Comparison of ENCODE assay signal across 9 cellular contexts in the genomic region with DNA sequence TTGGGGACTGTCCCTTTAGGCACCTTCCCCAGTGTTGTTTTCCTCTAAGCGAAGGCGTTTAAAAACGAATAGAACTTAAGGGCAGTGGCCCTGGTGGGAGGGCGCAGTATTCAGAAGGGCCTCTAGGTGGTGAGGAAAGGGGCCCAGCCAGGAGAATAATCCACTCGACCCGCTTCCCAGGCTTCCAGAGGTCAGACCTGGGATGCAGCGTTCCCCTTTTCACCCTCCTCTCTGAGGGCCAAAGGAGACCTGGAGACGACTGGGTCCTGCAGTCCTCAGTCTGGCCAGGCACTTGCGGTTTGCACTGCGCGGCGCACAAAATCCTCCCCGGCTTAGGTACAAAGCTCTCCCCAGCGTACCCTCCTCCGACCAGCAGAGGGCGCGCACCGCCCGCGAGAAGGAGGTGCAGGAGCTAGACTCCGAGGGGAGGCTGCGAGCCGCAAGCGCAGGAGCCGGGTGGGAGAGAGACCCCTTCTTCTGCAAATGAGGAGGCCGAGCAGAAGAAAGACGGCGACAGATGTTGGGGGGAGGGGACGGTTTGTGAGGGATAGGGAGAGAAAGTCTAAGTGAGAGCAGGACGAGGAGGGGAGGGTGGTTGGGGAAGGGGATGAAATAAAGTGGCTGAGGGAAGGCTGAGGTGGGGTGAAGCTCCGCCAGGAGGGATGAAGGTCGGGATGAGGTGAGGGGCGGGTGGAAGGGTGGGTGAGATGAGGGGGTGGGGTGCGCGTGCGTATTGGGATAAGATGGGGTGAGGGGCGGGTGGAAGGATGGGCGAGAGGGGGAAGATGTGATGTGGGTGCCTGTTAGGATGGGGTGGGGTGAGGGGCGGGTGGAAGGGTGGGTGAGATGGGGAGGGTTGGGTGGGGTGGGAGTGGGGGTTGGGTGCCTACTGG. TPM values are rescaled to one million over a fixed set of nuclear protein-coding genes. Genes with fewer than 3 reads are reported as not detected.
DNase-seq lines count a peak whose midpoint lies in the region; ATAC-seq and TF ChIP-seq lines count a peak whose summit lies in the region.
"Had no signal": no experiment of that assay in that cellular context is flagged by ENCODE, and none has a peak within 500 bp of the region (broad histone marks: within the 10 kb centered on the region; RNA-seq: fewer than 3 reads in every experiment).

No MANE protein-coding gene starts in this region.

- H3K4me1 Mint-ChIP-seq in activated T-helper 17 cell treated with anti-CD3 and anti-CD28 coated beads, Interleukin-2, amount 50 U/mL, for 72 hours: peaks cover 6% of the 10 kb centered on the region

- H3K9me3 ChIP-seq in neuron (ENCODE audit: low read length) (no peaks in the 10 kb centered on the region), subcutaneous abdominal adipose tissue (ENCODE audit: control insufficient read depth in 5 of 5, low read length in 5 of 5) (no peaks in the 10 kb centered on the region)

- H3K4me3 ChIP-seq in fibroblast of the aortic adventitia (ENCODE audit: low read depth, low read length): peak overlapping the region; percentile 57
- H3K4me3 ChIP-seq in neuron (ENCODE audit: low read length): peak overlapping the region; percentile 28
- H3K4me3 ChIP-seq in subcutaneous abdominal adipose tissue (ENCODE audit: low read depth in 1 of 5, low read length in 5 of 5): peak overlapping the region; percentile 17 to 56 (median 35)

- peaks cover 58% of the 10 kb centered on the region for H3K27me3 Mint-ChIP-seq in activated T-helper 17 cell treated with anti-CD3 and anti-CD28 coated beads, Interleukin-2, amount 50 U/mL, for 72 hours

- no peak overlapping the region for H3K9ac ChIP-seq in subcutaneous abdominal adipose tissue (ENCODE audit: low read length in 5 of 5)

- DNase-seq in EH (ENCODE audit: low read depth) (peak; percentile 74), LHCN-M2 (ENCODE audit: low read depth) (peak; percentile 64), RPMI7951 (ENCODE audit: low read depth) (peak; percentile 73), fibroblast of the aortic adventitia (ENCODE audit: low read depth) (peak; percentile 74)

- H3K9me3 Mint-ChIP-seq in activated T-helper 17 cell treated with anti-CD3 and anti-CD28 coated beads, Interleukin-2, amount 50 U/mL, for 72 hours: no peaks in the 10 kb centered on the region

- H2AFZ ChIP-seq in neuron (ENCODE audit: low read depth, low read length): peak overlapping the region; percentile 24

- H3K36me3 Mint-ChIP-seq in activated T-helper 17 cell treated with anti-CD3 and anti-CD28 coated beads, Interleukin-2, amount 50 U/mL, for 72 hours (ENCODE audit: low read depth): peaks cover 6% of the 10 kb centered on the region

- H3K36me3 ChIP-seq in neuron (ENCODE audit: insufficient read depth, low read length): no peaks in the 10 kb centered on the region
- no peaks in the 10 kb centered on the region for H3K36me3 ChIP-seq in subcutaneous abdominal adipose tissue (ENCODE audit: control insufficient read depth in 5 of 5, insufficient read depth in 5 of 5, low read length in 5 of 5)

- peak; percentile 78 for ATAC-seq in GM21825 (IDR thresholded peaks at IDR 0.05; ENCODE audit: unreplicated experiment)
- peak; percentile 94 for ATAC-seq in activated T-helper 17 cell treated with anti-CD3 and anti-CD28 coated beads, Interleukin-2, amount 50 U/mL, for 72 hours (replicated peaks)

- H3K27ac ChIP-seq in subcutaneous abdominal adipose tissue (ENCODE audit: low read depth, low read length): no peak overlapping the region

- H3K4me1 ChIP-seq in neuron (ENCODE audit: insufficient read depth, low read length): peaks cover 17% of the 10 kb centered on the region
- H3K4me1 ChIP-seq in subcutaneous abdominal adipose tissue (ENCODE audit: control insufficient read depth in 5 of 5, insufficient read depth in 5 of 5, low read length in 5 of 5): peaks cover 0 to 46% (median 38%) of the 10 kb centered on the region in 5 donors

- TF ChIP-seq CTCF in fibroblast of the aortic adventitia (IDR thresholded peaks at IDR 0.05; ENCODE audit: insufficient read depth, low read length): peak; percentile 84

- H3K27me3 ChIP-seq in neuron (ENCODE audit: insufficient read depth, low read length) (peaks cover 73% of the 10 kb centered on the region), subcutaneous abdominal adipose tissue (ENCODE audit: control insufficient read depth in 5 of 5, insufficient read depth in 4 of 5, low read length in 5 of 5) (peaks cover 43 to 76% (median 71%) of the 10 kb centered on the region in 5 donors)

- H3K4me3 Mint-ChIP-seq in activated T-helper 17 cell treated with anti-CD3 and anti-CD28 coated beads, Interleukin-2, amount 50 U/mL, for 72 hours: peak overlapping the region; percentile 76

- H3K27ac Mint-ChIP-seq in activated T-helper 17 cell treated with anti-CD3 and anti-CD28 coated beads, Interleukin-2, amount 50 U/mL, for 72 hours: no peak overlapping the region

RNA-seq across cellular contexts. Expression of a gene that starts 4.9 kb away (rescaled TPM):
- total RNA-seq in LHCN-M2 (2014; rRNA removed) (not detected in 2 replicates), fibroblast of the aortic adventitia (ENCODE audit: low replicate concordance) (not detected in 2 replicates)
- polyA plus RNA-seq in LHCN-M2 (2012): not detected
- not detected in 2 replicates for total RNA-seq in RPMI7951 (2014; rRNA removed; shearing (Covaris generic))
- total RNA-seq in activated T-helper 17 cell treated with anti-CD3 and anti-CD28 coated beads, Interleukin-2, amount 50 U/mL, for 72 hours: not detected
- total RNA-seq: urinary bladder had no signal
- polyA plus RNA-seq: urinary bladder had no signal

RNA-seq across cellular contexts. Expression of a gene that starts 13.1 kb away (rescaled TPM):
- total RNA-seq in LHCN-M2 (2014; rRNA removed) (not detected in 2 replicates), fibroblast of the aortic adventitia (ENCODE audit: low replicate concordance) (not detected in 2 replicates)
- polyA plus RNA-seq in LHCN-M2 (2012): not detected
- total RNA-seq in RPMI7951 (2014; rRNA removed; shearing (Covaris generic)): 0.20 TPM in 1 of 2 replicates, not detected in the other
- total RNA-seq in activated T-helper 17 cell treated with anti-CD3 and anti-CD28 coated beads, Interleukin-2, amount 50 U/mL, for 72 hours: not detected
- total RNA-seq: urinary bladder had no signal
- polyA plus RNA-seq: urinary bladder had no signal

RNA-seq across cellular contexts. Expression of a gene that starts 20.6 kb away (rescaled TPM):
- total RNA-seq in LHCN-M2 (2014; rRNA removed) (0.17 and 0.38 TPM in 2 replicates), fibroblast of the aortic adventitia (ENCODE audit: low replicate concordance) (not detected in 2 replicates)
- 0.24 TPM for polyA plus RNA-seq in LHCN-M2 (2012)
- total RNA-seq in RPMI7951 (2014; rRNA removed; shearing (Covaris generic)): 0.12 and 0.20 TPM in 2 replicates
- not detected for total RNA-seq in activated T-helper 17 cell treated with anti-CD3 and anti-CD28 coated beads, Interleukin-2, amount 50 U/mL, for 72 hours
